ENCODE assay signal across 8 cellular contexts in the genomic region with DNA sequence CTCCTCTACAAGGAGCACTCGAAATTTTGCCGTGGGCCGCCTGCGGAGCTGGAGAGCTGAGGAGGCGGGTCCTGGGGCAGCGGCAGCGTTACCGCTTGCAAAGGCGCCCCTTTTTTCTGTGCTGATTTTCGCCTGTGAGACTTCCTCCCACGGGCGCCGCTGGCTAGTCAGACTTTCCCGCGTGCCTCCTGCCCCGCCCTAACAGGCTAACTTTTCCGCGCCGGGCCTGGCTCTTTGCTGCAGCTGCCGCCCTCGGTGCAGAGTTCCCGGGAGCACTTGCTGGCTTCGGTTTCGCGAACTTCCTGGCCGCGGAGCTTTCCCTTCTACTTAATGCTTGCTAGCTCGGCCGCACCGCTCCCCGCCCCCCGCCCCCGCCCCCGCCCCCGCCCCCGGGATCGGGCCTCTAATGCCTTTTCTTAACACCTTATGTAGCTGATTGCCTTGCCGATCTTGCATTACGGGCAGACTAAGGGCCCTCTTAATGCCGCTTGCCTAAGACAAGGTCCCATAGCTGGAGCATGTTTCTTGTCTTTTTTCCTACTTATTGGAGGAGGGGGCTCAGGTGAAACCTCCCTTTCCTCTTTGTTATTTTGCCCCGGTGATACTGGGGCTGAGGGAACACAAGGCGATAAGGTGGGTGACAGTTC. TPM values are rescaled to one million over a fixed set of nuclear protein-coding genes. Genes with fewer than 3 reads are reported as not detected.
DNase-seq lines count a peak whose midpoint lies in the region; ATAC-seq and TF ChIP-seq lines count a peak whose summit lies in the region.

No MANE protein-coding gene starts in this region.

- TF ChIP-seq CTCF in PC-3 (conservative IDR thresholded peaks at IDR 0.05; ENCODE audit: low read depth, low read length) (no peak), neural progenitor cell (IDR thresholded peaks at IDR 0.05) (no peak)

- peak overlapping the region; percentile 33 for H3K9ac ChIP-seq in PC-3 (ENCODE audit: low read length)
- H3K9ac ChIP-seq in neural progenitor cell: no peak overlapping the region

- ATAC-seq in GM18511 (IDR thresholded peaks at IDR 0.05; ENCODE audit: unreplicated experiment) (peak; percentile 51), PC-3 (peak; percentile 85), HG03039 (IDR thresholded peaks at IDR 0.05; ENCODE audit: unreplicated experiment) (no peak), GM21390 (IDR thresholded peaks at IDR 0.05; ENCODE audit: unreplicated experiment) (no peak)
- peak; percentile 62 for ATAC-seq in stimulated activated naive CD8-positive, alpha-beta T cell treated with anti-CD3 and anti-CD28 coated beads, Interleukin-15, amount 100 ng/mL, for 72 hours

- H3K27ac ChIP-seq in PC-3 (ENCODE audit: low read length) (no peak overlapping the region), neural progenitor cell (no peak overlapping the region)

- BruUV-seq in PC-3 (replicated peaks; lab: Mats Ljungman, UMichigan): no TSS peak

- H3K4me1 ChIP-seq in PC-3 (ENCODE audit: insufficient read depth, low read length) (peaks cover 8% of the 10 kb centered on the region), neural progenitor cell (peaks cover 8% of the 10 kb centered on the region)

- H3K27ac Mint-ChIP-seq in neural progenitor cell: no peak overlapping the region
- peak overlapping the region; percentile 30 to 31 for H3K27ac Mint-ChIP-seq in stimulated activated naive CD8-positive, alpha-beta T cell treated with anti-CD3 and anti-CD28 coated beads, Interleukin-15, amount 100 ng/mL, for 72 hours

- H3K4me3 ChIP-seq in PC-3 (ENCODE audit: low read length): peak overlapping the region; percentile 75
- peak overlapping the region; percentile 57 for H3K4me3 ChIP-seq in neural progenitor cell

- H3K4me2 ChIP-seq in PC-3 (ENCODE audit: low read length) (peak overlapping the region; percentile 85), neural progenitor cell (peak overlapping the region; percentile 89)

- peaks cover 30% of the 10 kb centered on the region for H3K27me3 Mint-ChIP-seq in neural progenitor cell (ENCODE audit: insufficient read depth, low read depth)
- peaks cover 28% of the 10 kb centered on the region for H3K27me3 Mint-ChIP-seq in stimulated activated naive CD8-positive, alpha-beta T cell treated with anti-CD3 and anti-CD28 coated beads, Interleukin-15, amount 100 ng/mL, for 72 hours

- H3K36me3 ChIP-seq in PC-3 (ENCODE audit: low read depth, low read length): no peaks in the 10 kb centered on the region
- H3K36me3 ChIP-seq in neural progenitor cell: no peaks in the 10 kb centered on the region

- H4K20me1 ChIP-seq in PC-3 (ENCODE audit: low read length) (no peaks in the 10 kb centered on the region), neural progenitor cell (ENCODE audit: low read depth) (no peaks in the 10 kb centered on the region)

- DNase-seq in PC-3: peak; percentile 54
- DNase-seq in activated effector memory CD4-positive, alpha-beta T cell treated with anti-CD3 and anti-CD28 coated beads, Interleukin-2, amount 50 U/mL, for 16 hours: peak; percentile 88
- DNase-seq in globus pallidus (ENCODE audit: low spot score): peak; percentile 44
- peak; percentile 72 for DNase-seq in neural progenitor cell (ENCODE audit: low spot score)
- peak; percentile 36 to 46 for DNase-seq in stimulated activated naive CD8-positive, alpha-beta T cell treated with anti-CD3 and anti-CD28 coated beads, Interleukin-15, amount 100 ng/mL, for 72 hours

- H3K9me3 ChIP-seq in PC-3 (ENCODE audit: low read length) (no peaks in the 10 kb centered on the region), neural progenitor cell (ENCODE audit: low read depth) (no peaks in the 10 kb centered on the region)

- H3K79me2 ChIP-seq in PC-3 (ENCODE audit: low read length) (no peaks in the 10 kb centered on the region), neural progenitor cell (ENCODE audit: low read depth) (no peaks in the 10 kb centered on the region)

- POLR2A ChIA-PET in PC-3 (lab: Charles Lee; ENCODE audit: unreplicated experiment): interaction anchor here (0.6 kb wide), 1 partner anchor 91 kb away, joined by 3 read pairs; no protein-coding TSS in a partner anchor

- H3K9me3 Mint-ChIP-seq in neural progenitor cell: peaks cover 3% of the 10 kb centered on the region
- H3K9me3 Mint-ChIP-seq in stimulated activated naive CD8-positive, alpha-beta T cell treated with anti-CD3 and anti-CD28 coated beads, Interleukin-15, amount 100 ng/mL, for 72 hours: peaks cover 0 to 12% of the 10 kb centered on the region in 2 donors

- H2AFZ ChIP-seq in PC-3 (ENCODE audit: low read length) (peak overlapping the region; percentile 87), neural progenitor cell (replicated peaks) (peak overlapping the region; percentile 99)

- CTCF ChIA-PET in PC-3 (lab: Charles Lee): no interaction called here

- no peaks in the 10 kb centered on the region for H3K36me3 Mint-ChIP-seq in neural progenitor cell

- no peaks in the 10 kb centered on the region for H3F3A ChIP-seq in PC-3 (ENCODE audit: low read length, unreplicated experiment)
- peaks cover 6% of the 10 kb centered on the region for H3F3A ChIP-seq in neural progenitor cell (ENCODE audit: low read depth)

- H3K27me3 ChIP-seq in PC-3 (ENCODE audit: low read length) (peaks cover 23% of the 10 kb centered on the region; the same call in 1 of the 2 replicates), neural progenitor cell (peaks cover 13% of the 10 kb centered on the region)

- peaks cover 10% of the 10 kb centered on the region for H3K4me1 Mint-ChIP-seq in neural progenitor cell
- peaks cover 48% of the 10 kb centered on the region for H3K4me1 Mint-ChIP-seq in stimulated activated naive CD8-positive, alpha-beta T cell treated with anti-CD3 and anti-CD28 coated beads, Interleukin-15, amount 100 ng/mL, for 72 hours

- H3K9me2 ChIP-seq in PC-3 (replicated peaks; ENCODE audit: low read length): no peaks in the 10 kb centered on the region

- intact Hi-C loops in PC-3 (cut with micrococcal nuclease): no loop called here

- peak overlapping the region; percentile 82 for H3K4me3 Mint-ChIP-seq in neural progenitor cell
- H3K4me3 Mint-ChIP-seq in stimulated activated naive CD8-positive, alpha-beta T cell treated with anti-CD3 and anti-CD28 coated beads, Interleukin-15, amount 100 ng/mL, for 72 hours: peak overlapping the region; percentile 69 to 77

RNA-seq across cellular contexts. Expression of a gene that starts 37.9 kb away (rescaled TPM):
- not detected in 2 replicates for total RNA-seq in PC-3 (2014; rRNA removed)
- 3.5 and 6.5 TPM in 2 replicates for total RNA-seq in neural progenitor cell (ENCODE audit: low replicate concordance)

Comparison
In these comparisons a context has a peak if more than half of its experiments do, and no peak if none do; other contexts are left out.
1. ATAC-seq: peak in GM18511 (single experiment), PC-3 (single experiment) and stimulated activated naive CD8-positive, alpha-beta T cell treated with anti-CD3 and anti-CD28 coated beads, Interleukin-15, amount 100 ng/mL, for 72 hours (single experiment); none in HG03039 (single experiment) and GM21390 (single experiment).
2. Peak in every context shown above with its lines, with median percentiles within 50 percentile points of each other: DNase-seq.